Comparison of ENCODE assay signal across 9 cellular contexts in genomic region chr1:206012086-206012859, GRCh38. TPM values are rescaled to one million over a fixed set of nuclear protein-coding genes. Genes with fewer than 3 reads are reported as not detected.
DNase-seq lines count a peak whose midpoint lies in the region; ATAC-seq, FAIRE-seq and TF ChIP-seq lines count a peak whose summit lies in the region.
"Had no signal": no experiment of that assay in that cellular context is flagged by ENCODE, and none has a peak within 500 bp of the region (broad histone marks: within the 10 kb centered on the region; RNA-seq: fewer than 3 reads in every experiment).

No MANE protein-coding gene starts in this region.

- peak overlapping the region in 1 of 2 donors; percentile 65 for H3K27ac ChIP-seq in left lung

- CTCF ChIA-PET in activated CD4-positive, alpha-beta memory T cell treated with anti-CD3 and anti-CD28 coated beads, Interleukin-2, amount 10 ng/mL, durations not matched to agents 7 days and 5 days (lab: Charles Lee) = no interaction called here

- no peaks in the 10 kb centered on the region for H3K27me3 Mint-ChIP-seq in activated CD4-positive, alpha-beta memory T cell treated with anti-CD3 and anti-CD28 coated beads, Interleukin-2, amount 10 ng/mL, durations not matched to agents 7 days and 5 days

- no peak for TF ChIP-seq POLR2A in H54 (IDR thresholded peaks at IDR 0.05; ENCODE audit: low read depth, low read length)

- ATAC-seq in GM21529 (IDR thresholded peaks at IDR 0.05; ENCODE audit: unreplicated experiment) (peak; percentile 96), left lung (peak; percentile 90)

- no peaks in the 10 kb centered on the region for H3K27me3 ChIP-seq in left lung

- H3K36me3 ChIP-seq in left lung = no peaks in the 10 kb centered on the region

- POLR2A ChIA-PET in activated CD4-positive, alpha-beta memory T cell treated with anti-CD3 and anti-CD28 coated beads, Interleukin-2, amount 10 ng/mL, durations not matched to agents 7 days and 5 days (lab: Charles Lee) = interaction anchor here (0.6 to 1.5 kb wide), 2 partner anchors 18 to 419 kb away, joined by 3 read pairs; no protein-coding TSS in a partner anchor

- no peak overlapping the region for H3K4me3 Mint-ChIP-seq in activated CD4-positive, alpha-beta memory T cell treated with anti-CD3 and anti-CD28 coated beads, Interleukin-2, amount 10 ng/mL, durations not matched to agents 7 days and 5 days

- TF ChIP-seq CTCF in GM13976 (IDR thresholded peaks at IDR 0.05; ENCODE audit: borderline replicate concordance, control extremely low read depth, extremely low read depth, insufficient read depth, missing control alignments) = no peak
- no peak for TF ChIP-seq CTCF in left lung (IDR thresholded peaks at IDR 0.05)

- H3K9me3 Mint-ChIP-seq in activated CD4-positive, alpha-beta memory T cell treated with anti-CD3 and anti-CD28 coated beads, Interleukin-2, amount 10 ng/mL, durations not matched to agents 7 days and 5 days = no peaks in the 10 kb centered on the region

- intact Hi-C loops in left lung (cut with DNase I) = no loop called here

- in situ Hi-C loops in GM13976 (cut with MboI; ENCODE audit: low sequenced_read_pairs, unreplicated experiment) = no loop called here

- H3K4me1 ChIP-seq in left lung = peaks cover 0 to 21% of the 10 kb centered on the region in 2 donors

- peak; percentile 52 for DNase-seq in GM13976 (ENCODE audit: low spot score)
- DNase-seq in HuH-7 (ENCODE audit: low spot score) = peak; percentile 51
- DNase-seq in activated CD4-positive, alpha-beta memory T cell treated with anti-CD3 and anti-CD28 coated beads, Interleukin-2, amount 10 ng/mL, durations not matched to agents 7 days and 5 days = peak; percentile 33
- DNase-seq in left lung = peak; percentile 91 to 92
- no peak for DNase-seq in inferior parietal cortex (ENCODE audit: extremely low spot score)
- DNase-seq in dermis blood vessel endothelial cell = no peak
- no peak for DNase-seq in H54 (ENCODE audit: insufficient read length, low spot score)

- no peaks in the 10 kb centered on the region for H3K36me3 Mint-ChIP-seq in activated CD4-positive, alpha-beta memory T cell treated with anti-CD3 and anti-CD28 coated beads, Interleukin-2, amount 10 ng/mL, durations not matched to agents 7 days and 5 days (ENCODE audit: low read depth)

- no peak for FAIRE-seq in H54 (lab: Jason Lieb, UNC)

- no peak overlapping the region for H3K27ac Mint-ChIP-seq in activated CD4-positive, alpha-beta memory T cell treated with anti-CD3 and anti-CD28 coated beads, Interleukin-2, amount 10 ng/mL, durations not matched to agents 7 days and 5 days

- no peak overlapping the region for H3K4me3 ChIP-seq in left lung

- H3K4me1 Mint-ChIP-seq in activated CD4-positive, alpha-beta memory T cell treated with anti-CD3 and anti-CD28 coated beads, Interleukin-2, amount 10 ng/mL, durations not matched to agents 7 days and 5 days = peaks cover 22% of the 10 kb centered on the region

- H3K9me3 ChIP-seq in left lung = no peaks in the 10 kb centered on the region

RNA-seq across cellular contexts. Expression of gene RAB7B, which starts 9.1 kb away (rescaled TPM):
- not detected for total RNA-seq in activated CD4-positive, alpha-beta memory T cell treated with anti-CD3 and anti-CD28 coated beads, Interleukin-2, amount 10 ng/mL, durations not matched to agents 7 days and 5 days
- 10 to 100 TPM; 13.4 to 14.2 TPM for total RNA-seq in left lung
- total RNA-seq in dermis blood vessel endothelial cell = not detected in 2 replicates
- total RNA-seq: dermis microvascular lymphatic vessel endothelial cell had no signal

RNA-seq across cellular contexts. Expression of gene CTSE, which starts 11.4 kb away (rescaled TPM):
- not detected for total RNA-seq in activated CD4-positive, alpha-beta memory T cell treated with anti-CD3 and anti-CD28 coated beads, Interleukin-2, amount 10 ng/mL, durations not matched to agents 7 days and 5 days
- 100 to 1,000 TPM; 191 to 624 TPM for total RNA-seq in left lung
- not detected in 2 replicates for total RNA-seq in dermis blood vessel endothelial cell
- total RNA-seq: dermis microvascular lymphatic vessel endothelial cell had no signal

RNA-seq across cellular contexts. Expression of gene RHEX, which starts 40.7 kb away (rescaled TPM):
- not detected for total RNA-seq in activated CD4-positive, alpha-beta memory T cell treated with anti-CD3 and anti-CD28 coated beads, Interleukin-2, amount 10 ng/mL, durations not matched to agents 7 days and 5 days
- total RNA-seq in left lung (1 to 10 TPM; 1.1 to 2.4 TPM), dermis blood vessel endothelial cell (not detected in 2 replicates)
- total RNA-seq: dermis microvascular lymphatic vessel endothelial cell had no signal

Comparison
In these comparisons a context has a peak if more than half of its experiments do, and no peak if none do; other contexts are left out.
1. DNase-seq: peak in GM13976 (single experiment), HuH-7 (single experiment), activated CD4-positive, alpha-beta memory T cell treated with anti-CD3 and anti-CD28 coated beads, Interleukin-2, amount 10 ng/mL, durations not matched to agents 7 days and 5 days (single experiment) and left lung (2 of 2); none in inferior parietal cortex (single experiment), dermis blood vessel endothelial cell (single experiment) and H54 (single experiment).
2. RNA of gene RAB7B, which starts 9.1 kb away (total RNA-seq): 13.4 to 14.2 TPM in left lung; not detected in activated CD4-positive, alpha-beta memory T cell treated with anti-CD3 and anti-CD28 coated beads, Interleukin-2, amount 10 ng/mL, durations not matched to agents 7 days and 5 days and not detected in dermis blood vessel endothelial cell; every median in the first group is over 10 times any median in the second.
3. RNA of gene CTSE, which starts 11.4 kb away (total RNA-seq): 191 to 624 TPM in left lung; not detected in activated CD4-positive, alpha-beta memory T cell treated with anti-CD3 and anti-CD28 coated beads, Interleukin-2, amount 10 ng/mL, durations not matched to agents 7 days and 5 days and not detected in dermis blood vessel endothelial cell; every median in the first group is over 100 times any median in the second.